ENCODE assay signal across 8 cellular contexts in the genomic region with DNA sequence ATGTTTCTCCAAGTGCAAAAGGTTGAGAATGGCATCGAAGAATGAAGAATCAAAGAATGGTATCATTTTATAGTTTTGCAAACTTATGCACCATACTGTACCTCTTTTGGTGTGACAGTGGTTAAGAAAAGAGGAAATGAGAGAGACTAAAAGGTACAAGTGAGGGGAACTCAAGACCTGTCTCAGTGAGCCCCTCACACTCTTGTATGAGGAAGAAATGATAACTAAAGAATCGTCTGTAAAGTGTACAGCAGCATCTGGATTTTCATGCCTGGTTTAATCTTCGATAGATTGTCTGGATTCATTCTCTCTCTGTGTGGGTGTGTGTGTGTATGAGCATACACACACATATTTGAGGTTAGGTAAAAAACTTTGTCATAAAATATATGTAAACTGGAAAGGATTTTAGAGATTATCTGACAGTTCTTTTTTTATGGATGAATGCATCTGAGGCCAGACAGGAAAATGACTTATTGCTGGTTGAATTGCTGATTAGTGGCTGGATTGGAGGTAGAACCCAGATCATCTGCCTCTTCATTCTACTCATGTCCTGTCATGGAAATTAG. TPM values are rescaled to one million over a fixed set of nuclear protein-coding genes. Genes with fewer than 3 reads are reported as not detected.
DNase-seq lines count a peak whose midpoint lies in the region; ATAC-seq, FAIRE-seq and TF ChIP-seq lines count a peak whose summit lies in the region.

No MANE protein-coding gene starts in this region.

- H3K27me3 ChIP-seq in keratinocyte (ENCODE audit: control insufficient read depth, extremely low read depth, insufficient read depth, low read length): no peaks in the 10 kb centered on the region

- no peaks in the 10 kb centered on the region for H3K9me3 ChIP-seq in keratinocyte (ENCODE audit: control insufficient read depth, low read depth, low read length)

- no peaks in the 10 kb centered on the region for H3K27me3 Mint-ChIP-seq in activated T-helper 17 cell treated with anti-CD3 and anti-CD28 coated beads, Interleukin-2, amount 50 U/mL, for 72 hours
- peaks cover 3% of the 10 kb centered on the region for H3K27me3 Mint-ChIP-seq in endothelial cell (ENCODE audit: unreplicated experiment)

- H2AFZ ChIP-seq in keratinocyte (ENCODE audit: control insufficient read depth, low read length): no peak overlapping the region

- no peak overlapping the region for H3K27ac Mint-ChIP-seq in activated T-helper 17 cell treated with anti-CD3 and anti-CD28 coated beads, Interleukin-2, amount 50 U/mL, for 72 hours
- H3K27ac Mint-ChIP-seq in endothelial cell (ENCODE audit: unreplicated experiment): no peak overlapping the region

- DNase-seq in NOMO-1 (lab: John Stamatoyannopoulos, UW; ENCODE audit: unreplicated experiment in 2 of 2) (peak; percentile 16 to 79), keratinocyte (ENCODE audit: low read depth, low spot score) (no peak), NCI-H1436 (lab: John Stamatoyannopoulos, UW) (no peak), endothelial cell (ENCODE audit: low spot score) (no peak)
- DNase-seq in activated CD4-positive, CD25-positive, alpha-beta regulatory T cell treated with anti-CD3 and anti-CD28 coated beads, Interleukin-2, amount 50 U/mL, for 72 hours: no peak

- dilution Hi-C loops in keratinocyte (cut with MboI; ENCODE audit: extremely low pct_ligation_motif_present, low sequenced_read_pairs): no loop called here

- FAIRE-seq in keratinocyte (lab: Jason Lieb, UNC): no peak

- no peak overlapping the region for H3K27ac ChIP-seq in keratinocyte (ENCODE audit: control insufficient read depth, insufficient read depth, low read length)

- no peak overlapping the region for H3K9ac ChIP-seq in keratinocyte (ENCODE audit: control insufficient read depth, extremely low read depth, insufficient read depth, low read length)

- H3K4me3 Mint-ChIP-seq in activated T-helper 17 cell treated with anti-CD3 and anti-CD28 coated beads, Interleukin-2, amount 50 U/mL, for 72 hours: no peak overlapping the region
- no peak overlapping the region for H3K4me3 Mint-ChIP-seq in endothelial cell (ENCODE audit: unreplicated experiment)

- H3K4me3 ChIP-seq in keratinocyte (ENCODE audit: control insufficient read depth in 2 of 3, extremely low read depth in 1 of 3, insufficient read depth in 2 of 3, low read depth in 1 of 3, low read length in 3 of 3): no peak overlapping the region

- no peaks in the 10 kb centered on the region for H3K9me1 ChIP-seq in keratinocyte (ENCODE audit: control insufficient read depth, extremely low read depth, insufficient read depth, low read length)

- peaks cover 87% of the 10 kb centered on the region for H3K4me1 ChIP-seq in keratinocyte (ENCODE audit: control insufficient read depth, extremely low read depth, insufficient read depth, low read length)

- TF ChIP-seq CTCF in keratinocyte (optimal IDR thresholded peaks at IDR 0.05 in 1 of 3, IDR thresholded peaks at IDR 0.05 in 1 of 3, conservative IDR thresholded peaks at IDR 0.05 in 1 of 3; ENCODE audit: extremely low read depth in 1 of 3, insufficient read depth in 2 of 3, low read length in 3 of 3): no peak
- no peak for TF ChIP-seq CTCF in endothelial cell (IDR thresholded peaks at IDR 0.05; ENCODE audit: unreplicated experiment)

- peaks cover 0 to 3% of the 10 kb centered on the region in 2 experiments for H3K36me3 ChIP-seq in keratinocyte (ENCODE audit: control insufficient read depth in 2 of 2, extremely low read depth in 1 of 2, insufficient read depth in 2 of 2, low read length in 2 of 2)

- H3K36me3 Mint-ChIP-seq in activated T-helper 17 cell treated with anti-CD3 and anti-CD28 coated beads, Interleukin-2, amount 50 U/mL, for 72 hours (ENCODE audit: low read depth): no peaks in the 10 kb centered on the region
- no peaks in the 10 kb centered on the region for H3K36me3 Mint-ChIP-seq in endothelial cell (ENCODE audit: low read depth, unreplicated experiment)

- H3K4me1 Mint-ChIP-seq in activated T-helper 17 cell treated with anti-CD3 and anti-CD28 coated beads, Interleukin-2, amount 50 U/mL, for 72 hours: peaks cover 13% of the 10 kb centered on the region
- H3K4me1 Mint-ChIP-seq in endothelial cell (ENCODE audit: unreplicated experiment): peaks cover 33% of the 10 kb centered on the region

- H3K79me2 ChIP-seq in keratinocyte (ENCODE audit: control insufficient read depth, insufficient read depth, low read length): peaks cover 3% of the 10 kb centered on the region

- H3K9me3 Mint-ChIP-seq in activated T-helper 17 cell treated with anti-CD3 and anti-CD28 coated beads, Interleukin-2, amount 50 U/mL, for 72 hours: no peaks in the 10 kb centered on the region
- no peaks in the 10 kb centered on the region for H3K9me3 Mint-ChIP-seq in endothelial cell (ENCODE audit: unreplicated experiment)

- peak overlapping the region; percentile 12 for H3K4me2 ChIP-seq in keratinocyte (ENCODE audit: control insufficient read depth, extremely low read depth, insufficient read depth, low read depth, low read length)

- ATAC-seq in GM18873 (IDR thresholded peaks at IDR 0.05; ENCODE audit: low FRiP score, unreplicated experiment): peak; percentile 59
- ATAC-seq in HG02623 (IDR thresholded peaks at IDR 0.05; ENCODE audit: unreplicated experiment): peak; percentile 52
- ATAC-seq in activated T-helper 17 cell treated with anti-CD3 and anti-CD28 coated beads, Interleukin-2, amount 50 U/mL, for 72 hours (replicated peaks): no peak

- H4K20me1 ChIP-seq in keratinocyte (ENCODE audit: control insufficient read depth, extremely low read depth, insufficient read depth, low read length): no peaks in the 10 kb centered on the region

RNA-seq across cellular contexts. Expression of a gene that starts 15.9 kb away (rescaled TPM):
- 213 to 577 TPM (median 375 TPM) in 3 replicates for polyA plus RNA-seq in keratinocyte
- 528 TPM for polyA plus RNA-seq in keratinocyte (2011; ENCODE audit: low read depth)
- polyA plus RNA-seq in keratinocyte (2011; cell fraction: cytosol; rRNA removed): 64.1 and 143 TPM in 2 replicates
- 720 and 1,040 TPM in 2 replicates for polyA plus RNA-seq in keratinocyte (2011; cell fraction: nucleus; rRNA removed)
- polyA plus RNA-seq in keratinocyte (2012; ENCODE audit: low replicate concordance): 229 and 376 TPM in 2 replicates
- 238 to 790 TPM (median 512 TPM) in 3 replicates for polyA minus RNA-seq in keratinocyte
- polyA minus RNA-seq in keratinocyte (2011; cell fraction: cytosol; rRNA and poly(A)+ RNA removed): 139 TPM
- 1,093 and 1,815 TPM in 2 replicates for polyA minus RNA-seq in keratinocyte (2011; cell fraction: nucleus; rRNA and poly(A)+ RNA removed)
- total RNA-seq in activated T-helper 17 cell treated with anti-CD3 and anti-CD28 coated beads, Interleukin-2, amount 50 U/mL, for 72 hours: 100 to 1,000 TPM; 203 to 206 TPM
- total RNA-seq in endothelial cell (ENCODE audit: unreplicated experiment): 249 TPM

Comparison
In these comparisons a context has a peak if more than half of its experiments do, and no peak if none do; other contexts are left out.
1. DNase-seq: peak in NOMO-1 (2 of 2); none in keratinocyte (single experiment), activated CD4-positive, CD25-positive, alpha-beta regulatory T cell treated with anti-CD3 and anti-CD28 coated beads, Interleukin-2, amount 50 U/mL, for 72 hours (single experiment), NCI-H1436 (single experiment) and endothelial cell (single experiment).